In the genomic region with DNA sequence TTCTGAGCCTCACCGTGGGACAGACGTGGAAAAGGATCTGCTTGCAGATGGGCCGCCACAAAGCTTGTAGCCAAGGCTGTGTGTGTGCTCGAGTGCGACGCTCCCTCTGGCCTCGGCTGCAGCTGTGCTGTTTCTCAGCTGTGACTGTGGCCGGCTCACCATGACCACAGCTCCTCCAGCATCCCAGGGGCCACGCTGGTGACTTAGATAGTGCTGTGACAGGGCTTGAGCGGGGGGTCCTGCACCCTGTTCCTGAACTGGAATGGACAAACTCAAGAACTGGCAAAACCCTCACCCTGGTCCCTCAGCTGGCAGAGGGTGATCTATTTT, we compare ENCODE assay signal across 21 cellular contexts. TPM values are rescaled to one million over a fixed set of nuclear protein-coding genes. Genes with fewer than 3 reads are reported as not detected.
"Had no signal": no experiment of that assay in that cellular context is flagged by ENCODE, and none has a peak within 500 bp of the region (broad histone marks: within the 10 kb centered on the region; RNA-seq: fewer than 3 reads in every experiment).

No MANE protein-coding gene starts in this region.

- H3K27ac ChIP-seq: brain microvascular endothelial cell, colonic mucosa, prostate gland, right atrium auricular region, skin epidermis had no signal

- H3K4me1 ChIP-seq: colonic mucosa, prostate gland, right atrium auricular region had no signal

- H3K36me3 ChIP-seq: brain microvascular endothelial cell, colonic mucosa, prostate gland, right atrium auricular region had no signal

- ATAC-seq: stimulated activated naive CD8-positive, alpha-beta T cell treated with anti-CD3 and anti-CD28 coated beads, Interleukin-15, amount 100 ng/mL, for 72 hours had no signal

- H3K27me3 ChIP-seq: brain microvascular endothelial cell, colonic mucosa, right atrium auricular region had no signal

- DNase-seq: activated CD4-positive, alpha-beta T cell treated with anti-CD3 and anti-CD28 coated beads, Interleukin-2, amount 10 ng/mL, durations not matched to agents 7 days and 5 days; activated CD8-positive, alpha-beta memory T cell treated with anti-CD3 and anti-CD28 coated beads for 24 hours; activated naive CD4-positive, alpha-beta T cell; brain microvascular endothelial cell; central memory CD4-positive, alpha-beta T cell; colonic mucosa; erythroblast; kidney glomerular epithelial cell; mesendoderm; stimulated activated CD4-positive, alpha-beta T cell treated with anti-CD3 and anti-CD28 coated beads, Interleukin-15, amount 100 ng/mL, for 24 hours; stimulated activated CD4-positive, alpha-beta T cell treated with anti-CD3 and anti-CD28 coated beads, Interleukin-2, amount 100 ng/mL, for 48 hours; stimulated activated naive CD8-positive, alpha-beta T cell treated with anti-CD3 and anti-CD28 coated beads, Interleukin-15, amount 100 ng/mL, for 72 hours had no signal

- H3K4me3 ChIP-seq: colonic mucosa, prostate gland, right atrium auricular region, skin epidermis had no signal

- H3K9me3 ChIP-seq: colonic mucosa, prostate gland had no signal

RNA-seq across cellular contexts. Expression of a gene that starts 17.4 kb away (rescaled TPM):
- total RNA-seq: activated CD4-positive, alpha-beta T cell treated with anti-CD3 and anti-CD28 coated beads, Interleukin-2, amount 10 ng/mL, durations not matched to agents 7 days and 5 days; activated T-helper 1 cell treated with anti-CD3 and anti-CD28 coated beads, Interleukin-12 subunit alpha, Interleukin-12 subunit beta, Interleukin-2, Interleukin-4 antibody, amounts not matched to agents 30 ng/mL and 10 ng/mL and 1 ng/mL, durations not matched to agents 14 hours and 24 hours and 36 hours; colonic mucosa; frontal cortex; liver; omental fat pad; right atrium auricular region; T-helper 1 cell treated with Interleukin-12 subunit alpha and Interleukin-12 subunit beta and Interleukin-4 antibody, amounts not matched to agents 30 ng/mL and 1 ng/mL, for 36 hours; temporal lobe had no signal
